In genomic region chr5:178793156-178793555, GRCh38 we compare ENCODE assay signal across 1 cellular context.
TF ChIP-seq lines count a peak whose summit lies in the region.

No MANE protein-coding gene starts in this region.

TF ChIP-seq in liver, 16 proteins besides CTCF, POLR2A, EP300 and RAD21 (continued from another document):
- TF ChIP-seq ZBTB33 (IDR thresholded peaks at IDR 0.05) (no peak), FOXA2 (IDR thresholded peaks at IDR 0.05) (no peak), YY1 (IDR thresholded peaks at IDR 0.05) (no peak), JUND (IDR thresholded peaks at IDR 0.05) (no peak), ATF3 (IDR thresholded peaks at IDR 0.05) (no peak), HNF4G (IDR thresholded peaks at IDR 0.05) (no peak), GABPA (IDR thresholded peaks at IDR 0.05 in 1 of 2, conservative IDR thresholded peaks at IDR 0.05 in 1 of 2) (no peak), SP1 (IDR thresholded peaks at IDR 0.05) (no peak), FOXA1 (IDR thresholded peaks at IDR 0.05) (no peak), TAF1 (conservative IDR thresholded peaks at IDR 0.05) (no peak), MAX (IDR thresholded peaks at IDR 0.05) (no peak)
